29 cellular contexts compared by ENCODE assay signal in the genomic region with DNA sequence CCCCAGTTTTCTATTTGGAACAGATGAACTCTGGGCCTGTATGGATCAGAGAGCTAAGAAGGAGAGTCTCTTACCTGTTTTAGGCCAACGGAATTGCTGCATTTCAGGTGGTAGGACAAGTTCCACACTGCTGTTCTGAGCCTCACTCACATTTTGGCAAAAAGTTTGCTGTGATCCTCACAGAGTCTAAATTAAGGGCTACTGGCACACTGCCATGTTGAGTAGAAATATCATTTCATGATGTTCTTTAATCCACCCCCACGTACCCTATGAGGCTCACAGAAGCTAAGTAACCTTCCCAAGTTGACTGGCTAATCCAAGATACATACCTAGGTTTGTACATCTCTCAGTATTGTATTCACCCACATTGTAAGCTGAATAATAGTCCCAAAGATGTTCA.
"Had no signal": no experiment of that assay in that cellular context is flagged by ENCODE, and none has a peak within 500 bp of the region (broad histone marks: within the 10 kb centered on the region; RNA-seq: fewer than 3 reads in every experiment).

No MANE protein-coding gene starts in this region.

- H3K27me3 ChIP-seq: ascending aorta, brain microvascular endothelial cell, esophagus squamous epithelium, heart left ventricle, neutrophil, ovary, right atrium auricular region, spleen had no signal

- DNase-seq: activated CD4-positive, alpha-beta T cell treated with anti-CD3 and anti-CD28 coated beads for 4 hours; activated CD4-positive, alpha-beta T cell treated with anti-CD3 and anti-CD28 coated beads, Interleukin-2, amount 50 U/mL, for 4 hours; activated CD8-positive, alpha-beta memory T cell treated with anti-CD3 and anti-CD28 coated beads for 24 hours; activated gamma-delta T cell; activated naive CD4-positive, alpha-beta T cell treated with anti-CD3 and anti-CD28 coated beads, Interleukin-2, amount 10 ng/mL, durations not matched to agents 7 days and 5 days; activated naive CD8-positive, alpha-beta T cell treated with anti-CD3 and anti-CD28 coated beads, Interleukin-2, amount 10 ng/mL, durations not matched to agents 7 days and 5 days; activated T-cell treated with anti-CD3 and anti-CD28 coated beads, Interleukin-2, amount 50 U/mL, for 24 hours; brain microvascular endothelial cell; esophagus squamous epithelium; heart left ventricle; islet precursor cell; left cardiac atrium; left ventricle myocardium superior; naive B cell; nephron progenitor cell; ovary; psoas muscle; SK-N-SH; spleen; stimulated activated naive CD4-positive, alpha-beta T cell treated with Interleukin-2 at 50 U/mL for 16 hours; SW 1271; T-helper 9 cell; trophoblast cell had no signal

- H3K27ac ChIP-seq: ascending aorta, esophagus squamous epithelium, heart left ventricle, neutrophil, ovary, psoas muscle, right atrium auricular region, spleen, thoracic aorta, VCaP had no signal

- H3K4me3 ChIP-seq: ascending aorta, esophagus squamous epithelium, heart left ventricle, ovary, psoas muscle, right atrium auricular region, spleen, thoracic aorta had no signal

- ATAC-seq: heart left ventricle, left cardiac atrium, left ventricle myocardium superior, psoas muscle had no signal

- H3K4me1 ChIP-seq: ascending aorta, psoas muscle, right atrium auricular region, spleen had no signal

- FAIRE-seq: TTC549 had no signal

- H3K9me3 ChIP-seq: ascending aorta, esophagus squamous epithelium, neutrophil, ovary, psoas muscle, right atrium auricular region, SK-N-SH, thoracic aorta had no signal

- H3K36me3 ChIP-seq: ascending aorta, brain microvascular endothelial cell, esophagus squamous epithelium, heart left ventricle, neutrophil, ovary, right atrium auricular region, spleen, thoracic aorta had no signal
